ENCODE assay signal across 25 cellular contexts in the genomic region with DNA sequence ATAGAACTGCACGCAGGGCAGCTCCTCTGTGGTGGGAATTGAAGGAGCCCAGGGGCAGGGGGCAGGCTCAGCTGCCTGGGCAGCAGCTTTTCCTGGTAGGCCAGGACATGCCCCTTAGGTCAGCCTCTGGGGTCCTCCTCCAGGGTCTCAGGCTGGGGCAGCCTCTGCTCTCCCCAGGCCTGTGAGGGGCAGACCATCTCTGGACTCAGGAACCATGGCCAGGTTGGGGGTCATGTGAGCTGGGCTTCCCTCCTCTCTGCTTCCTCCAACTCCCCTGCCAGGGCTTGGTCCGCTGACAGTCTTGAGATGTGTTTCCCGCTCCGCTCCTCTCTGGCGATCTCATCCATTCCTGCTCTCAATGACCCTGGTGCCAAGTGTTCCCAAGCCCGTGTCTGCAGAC. TPM values are rescaled to one million over a fixed set of nuclear protein-coding genes. Genes with fewer than 3 reads are reported as not detected.
"Had no signal": no experiment of that assay in that cellular context is flagged by ENCODE, and none has a peak within 500 bp of the region (broad histone marks: within the 10 kb centered on the region; RNA-seq: fewer than 3 reads in every experiment).

No MANE protein-coding gene starts in this region.

- FAIRE-seq: colon, frontal cortex had no signal

- H3K36me3 Mint-ChIP-seq: memory B cell, mesothelial cell of epicardium, natural killer cell had no signal

- H3K36me3 ChIP-seq: heart left ventricle, neutrophil, right atrium auricular region, sigmoid colon, upper lobe of left lung, vagina had no signal

- H3K9me3 Mint-ChIP-seq: memory B cell, mesothelial cell of epicardium, natural killer cell had no signal

- H3K27ac Mint-ChIP-seq: memory B cell, mesothelial cell of epicardium, natural killer cell had no signal

- H3K27me3 ChIP-seq: heart left ventricle, neutrophil, right atrium auricular region, upper lobe of left lung, vagina had no signal

- H3K4me1 ChIP-seq: right atrium auricular region, sigmoid colon, tibial artery, vagina had no signal

- ATAC-seq: esophagus mucosa, heart left ventricle, left lobe of liver, natural killer cell had no signal

- H3K9me3 ChIP-seq: heart left ventricle, neutrophil, right atrium auricular region, sigmoid colon, tibial artery, upper lobe of left lung, vagina had no signal

- H3K4me3 ChIP-seq: heart left ventricle, right atrium auricular region, sigmoid colon, skin epidermis, tibial artery, upper lobe of left lung, vagina had no signal

- H3K27ac ChIP-seq: heart left ventricle, neutrophil, right atrium auricular region, sigmoid colon, skin epidermis, tibial artery, upper lobe of left lung, vagina had no signal

- H3K4me1 Mint-ChIP-seq: memory B cell had no signal

- H3K4me3 Mint-ChIP-seq: memory B cell, mesothelial cell of epicardium, natural killer cell had no signal

- DNase-seq: dermis blood vessel endothelial cell; heart left ventricle; hippocampal formation; natural killer cell; stimulated activated CD4-positive, alpha-beta T cell treated with anti-CD3 and anti-CD28 coated beads, Interleukin-12 subunit alpha, Interleukin-12 subunit beta, amount 100 ng/mL, for 4 hours; stimulated activated naive CD4-positive, alpha-beta T cell; tibial artery had no signal

RNA-seq across cellular contexts. Expression of gene C1orf210, which starts 5.7 kb away (rescaled TPM):
- total RNA-seq: dermis blood vessel endothelial cell, fibroblast of lung, frontal cortex, glomerular endothelial cell, heart left ventricle, myocyte, natural killer cell, osteocyte, right atrium auricular region, temporal lobe had no signal
- polyA plus RNA-seq: fibroblast of lung, heart left ventricle had no signal

RNA-seq across cellular contexts. Expression of gene TMEM125, which starts 9.9 kb away (rescaled TPM):
- total RNA-seq: dermis blood vessel endothelial cell, fibroblast of lung, glomerular endothelial cell, myocyte, natural killer cell, osteocyte, sigmoid colon had no signal

RNA-seq across cellular contexts. Expression of gene TIE1, which starts 21.1 kb away (rescaled TPM):
- total RNA-seq: fibroblast of lung, osteocyte had no signal

RNA-seq across cellular contexts. Expression of gene MPL, which starts 58.0 kb away (rescaled TPM):
- total RNA-seq: dermis blood vessel endothelial cell, fibroblast of lung, frontal cortex, glomerular endothelial cell, mesothelial cell of epicardium, mucosa of gallbladder, osteocyte, sigmoid colon, temporal lobe, vagina had no signal
- polyA plus RNA-seq: fibroblast of lung, sigmoid colon had no signal
